2 cellular contexts compared by ENCODE assay signal in the genomic region with DNA sequence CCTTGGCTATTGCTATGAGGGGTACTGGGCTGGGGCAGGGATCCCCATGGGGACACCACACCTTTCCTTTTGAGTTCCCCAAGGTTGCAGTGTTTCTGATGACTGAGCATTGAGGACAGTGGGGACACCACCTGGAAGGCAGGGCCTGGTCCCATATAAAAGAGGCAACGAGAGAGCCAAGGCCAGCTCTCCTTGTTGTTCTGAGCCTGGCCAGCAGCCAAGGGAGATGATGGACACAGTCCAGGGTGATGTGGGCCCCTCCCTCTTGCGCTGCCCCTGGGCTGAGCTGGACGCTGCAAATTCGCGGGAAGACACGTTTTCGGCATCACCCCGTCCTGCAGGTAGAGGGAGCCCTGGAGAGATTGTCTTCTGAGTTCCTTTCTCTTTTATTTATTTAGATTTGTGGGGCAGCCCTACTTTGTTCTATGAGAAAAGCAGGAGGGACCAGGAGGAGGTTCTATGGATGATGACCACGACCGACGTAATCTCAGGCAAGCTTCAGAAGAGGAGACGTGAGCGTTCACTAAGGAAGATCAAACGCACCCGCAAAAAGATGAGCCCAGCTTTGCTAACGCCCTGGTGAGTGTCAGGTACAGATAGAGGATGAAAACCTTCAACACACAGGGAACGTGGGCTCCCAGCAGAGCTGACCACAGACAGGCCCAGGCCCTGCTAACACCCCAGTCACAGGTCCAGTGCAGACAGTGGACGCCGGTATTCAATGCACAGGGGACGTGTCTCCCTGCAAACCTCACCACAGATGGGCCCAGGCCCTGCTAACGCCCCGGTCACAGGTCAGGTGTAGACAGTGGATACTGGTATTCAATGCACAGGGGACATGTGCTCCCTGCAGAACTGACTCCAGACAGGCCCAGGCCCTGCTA.
TF ChIP-seq lines count a peak whose summit lies in the region.

No MANE protein-coding gene starts in this region.

TF ChIP-seq in GM12878, 131 proteins besides CTCF, POLR2A, EP300 and RAD21 (continued from another document):
- TF ChIP-seq, protein P1, sequence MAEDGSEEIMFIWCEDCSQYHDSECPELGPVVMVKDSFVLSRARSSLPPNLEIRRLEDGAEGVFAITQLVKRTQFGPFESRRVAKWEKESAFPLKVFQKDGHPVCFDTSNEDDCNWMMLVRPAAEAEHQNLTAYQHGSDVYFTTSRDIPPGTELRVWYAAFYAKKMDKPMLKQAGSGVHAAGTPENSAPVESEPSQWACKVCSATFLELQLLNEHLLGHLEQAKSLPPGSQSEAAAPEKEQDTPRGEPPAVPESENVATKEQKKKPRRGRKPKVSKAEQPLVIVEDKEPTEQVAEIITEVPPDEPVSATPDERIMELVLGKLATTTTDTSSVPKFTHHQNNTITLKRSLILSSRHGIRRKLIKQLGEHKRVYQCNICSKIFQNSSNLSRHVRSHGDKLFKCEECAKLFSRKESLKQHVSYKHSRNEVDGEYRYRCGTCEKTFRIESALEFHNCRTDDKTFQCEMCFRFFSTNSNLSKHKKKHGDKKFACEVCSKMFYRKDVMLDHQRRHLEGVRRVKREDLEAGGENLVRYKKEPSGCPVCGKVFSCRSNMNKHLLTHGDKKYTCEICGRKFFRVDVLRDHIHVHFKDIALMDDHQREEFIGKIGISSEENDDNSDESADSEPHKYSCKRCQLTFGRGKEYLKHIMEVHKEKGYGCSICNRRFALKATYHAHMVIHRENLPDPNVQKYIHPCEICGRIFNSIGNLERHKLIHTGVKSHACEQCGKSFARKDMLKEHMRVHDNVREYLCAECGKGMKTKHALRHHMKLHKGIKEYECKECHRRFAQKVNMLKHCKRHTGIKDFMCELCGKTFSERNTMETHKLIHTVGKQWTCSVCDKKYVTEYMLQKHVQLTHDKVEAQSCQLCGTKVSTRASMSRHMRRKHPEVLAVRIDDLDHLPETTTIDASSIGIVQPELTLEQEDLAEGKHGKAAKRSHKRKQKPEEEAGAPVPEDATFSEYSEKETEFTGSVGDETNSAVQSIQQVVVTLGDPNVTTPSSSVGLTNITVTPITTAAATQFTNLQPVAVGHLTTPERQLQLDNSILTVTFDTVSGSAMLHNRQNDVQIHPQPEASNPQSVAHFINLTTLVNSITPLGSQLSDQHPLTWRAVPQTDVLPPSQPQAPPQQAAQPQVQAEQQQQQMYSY (CRISPR knock-in tag; IDR thresholded peaks at IDR 0.05) = no peak
- TF ChIP-seq MEF2A (IDR thresholded peaks at IDR 0.05; ENCODE audit: insufficient read depth, low read depth, low read length) = no peak

TF ChIP-seq in neural cell, 6 proteins besides CTCF, POLR2A, EP300 and RAD21 (continued from another document):
- TF ChIP-seq, protein P2, sequence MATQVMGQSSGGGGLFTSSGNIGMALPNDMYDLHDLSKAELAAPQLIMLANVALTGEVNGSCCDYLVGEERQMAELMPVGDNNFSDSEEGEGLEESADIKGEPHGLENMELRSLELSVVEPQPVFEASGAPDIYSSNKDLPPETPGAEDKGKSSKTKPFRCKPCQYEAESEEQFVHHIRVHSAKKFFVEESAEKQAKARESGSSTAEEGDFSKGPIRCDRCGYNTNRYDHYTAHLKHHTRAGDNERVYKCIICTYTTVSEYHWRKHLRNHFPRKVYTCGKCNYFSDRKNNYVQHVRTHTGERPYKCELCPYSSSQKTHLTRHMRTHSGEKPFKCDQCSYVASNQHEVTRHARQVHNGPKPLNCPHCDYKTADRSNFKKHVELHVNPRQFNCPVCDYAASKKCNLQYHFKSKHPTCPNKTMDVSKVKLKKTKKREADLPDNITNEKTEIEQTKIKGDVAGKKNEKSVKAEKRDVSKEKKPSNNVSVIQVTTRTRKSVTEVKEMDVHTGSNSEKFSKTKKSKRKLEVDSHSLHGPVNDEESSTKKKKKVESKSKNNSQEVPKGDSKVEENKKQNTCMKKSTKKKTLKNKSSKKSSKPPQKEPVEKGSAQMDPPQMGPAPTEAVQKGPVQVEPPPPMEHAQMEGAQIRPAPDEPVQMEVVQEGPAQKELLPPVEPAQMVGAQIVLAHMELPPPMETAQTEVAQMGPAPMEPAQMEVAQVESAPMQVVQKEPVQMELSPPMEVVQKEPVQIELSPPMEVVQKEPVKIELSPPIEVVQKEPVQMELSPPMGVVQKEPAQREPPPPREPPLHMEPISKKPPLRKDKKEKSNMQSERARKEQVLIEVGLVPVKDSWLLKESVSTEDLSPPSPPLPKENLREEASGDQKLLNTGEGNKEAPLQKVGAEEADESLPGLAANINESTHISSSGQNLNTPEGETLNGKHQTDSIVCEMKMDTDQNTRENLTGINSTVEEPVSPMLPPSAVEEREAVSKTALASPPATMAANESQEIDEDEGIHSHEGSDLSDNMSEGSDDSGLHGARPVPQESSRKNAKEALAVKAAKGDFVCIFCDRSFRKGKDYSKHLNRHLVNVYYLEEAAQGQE (IDR thresholded peaks at IDR 0.05; ENCODE audit: borderline replicate concordance) = no peak
- TF ChIP-seq EZH2 (IDR thresholded peaks at IDR 0.05; ENCODE audit: borderline replicate concordance, insufficient read depth, low read length, poor library complexity, severe bottlenecking) (no peak), TAF1 (IDR thresholded peaks at IDR 0.05; ENCODE audit: low read depth) (no peak), SMC3 (conservative IDR thresholded peaks at IDR 0.05; ENCODE audit: poor library complexity) (no peak)
TF ChIP-seq in neural cell: peak in this region for 0.
